In the genomic region with DNA sequence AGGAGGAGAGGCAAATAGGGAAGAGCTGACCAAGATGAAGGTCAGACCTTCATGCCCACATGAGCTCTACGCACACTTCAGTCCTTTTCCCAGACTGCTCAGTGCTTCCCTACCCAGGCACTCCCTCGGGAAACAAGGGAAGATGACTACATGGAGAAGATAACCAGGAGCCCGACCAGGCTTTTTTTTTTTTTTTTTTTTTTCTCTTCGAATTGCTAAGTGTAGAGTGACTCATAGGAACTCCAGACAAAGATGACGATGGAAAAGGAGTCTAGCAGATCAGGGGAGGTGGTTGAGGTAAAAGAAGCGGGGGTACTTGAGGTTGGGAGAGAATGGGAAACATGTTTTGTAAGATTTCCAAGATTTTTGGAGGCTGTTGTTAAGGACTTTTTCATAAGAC, we compare ENCODE assay signal across 12 cellular contexts.
DNase-seq lines count a peak whose midpoint lies in the region; TF ChIP-seq lines count a peak whose summit lies in the region.
"Had no signal": no experiment of that assay in that cellular context is flagged by ENCODE, and none has a peak within 500 bp of the region (broad histone marks: within the 10 kb centered on the region; RNA-seq: fewer than 3 reads in every experiment).

No MANE protein-coding gene starts in this region.

- no peaks in the 10 kb centered on the region for H3K36me3 Mint-ChIP-seq in endothelial cell (ENCODE audit: low read depth, unreplicated experiment)

- TF ChIP-seq POLR2A in spleen (IDR thresholded peaks at IDR 0.05) = no peak

- no peak overlapping the region for H3K27ac Mint-ChIP-seq in endothelial cell (ENCODE audit: unreplicated experiment)
- H3K27ac Mint-ChIP-seq: dendritic cell treated with granulocyte-macrophage colony-stimulating factor and Interleukin-4, amounts not matched to agents 40 ng/mL and 50 ng/mL, for 4 days had no signal

- no peaks in the 10 kb centered on the region for H3K9me3 ChIP-seq in spleen

- H3K36me3 ChIP-seq in brain microvascular endothelial cell (replicated peaks) = no peaks in the 10 kb centered on the region
- no peaks in the 10 kb centered on the region for H3K36me3 ChIP-seq in spleen

- H3K27ac ChIP-seq in brain microvascular endothelial cell (peak overlapping the region; percentile 73), spleen (no peak overlapping the region)

- H3K4me1 Mint-ChIP-seq in endothelial cell (ENCODE audit: unreplicated experiment) = no peaks in the 10 kb centered on the region

- intact Hi-C loops in spleen (cut with DNase I; ENCODE audit: low total_unique reads) = no loop called here

- in situ Hi-C loops in brain microvascular endothelial cell (cut with HindIII; ENCODE audit: low pct_ligation_motif_present, low sequenced_read_pairs) = no loop called here

- no peaks in the 10 kb centered on the region for H3K9me3 Mint-ChIP-seq in endothelial cell (ENCODE audit: unreplicated experiment)

- H3K27me3 ChIP-seq in brain microvascular endothelial cell (replicated peaks) = no peaks in the 10 kb centered on the region
- H3K27me3 ChIP-seq in spleen (replicated peaks in 1 of 7) = peaks cover 0 to 11% (median 0%) of the 10 kb centered on the region in 7 donors

- 75 to 93% (median 83%) methylated on average over 6 of the region's 6 CpGs for WGBS in spleen, 5 donors

- no peak for DNase-seq in HEK293T (ENCODE audit: extremely low spot score)
- DNase-seq in brain microvascular endothelial cell = peak; percentile 76
- peak; percentile 85 for DNase-seq in islet precursor cell
- peak; percentile 87 for DNase-seq in stromal cell of bone marrow (ENCODE audit: low read depth)
- no peak for DNase-seq in endothelial cell (ENCODE audit: low spot score)
- no peak for DNase-seq in DMS114 treated with DMSO at 0.1 percent for 48 hours (lab: John Stamatoyannopoulos, UW; ENCODE audit: unreplicated experiment)
- DNase-seq in spleen = no peak
- no peak for DNase-seq in stimulated activated CD4-positive, alpha-beta T cell treated with anti-CD3 and anti-CD28 coated beads, Interleukin-2, amount 100 ng/mL, for 48 hours
- DNase-seq: activated CD8-positive, alpha-beta memory T cell treated with anti-CD3 and anti-CD28 coated beads, Interleukin-2, amount 50 U/mL, for 48 hours; left cardiac atrium had no signal

- no peaks in the 10 kb centered on the region for H3K4me1 ChIP-seq in spleen

- POLR2A ChIA-PET in HEK293T (lab: Yijun Ruan, JAX) = no interaction called here

- no peak for TF ChIP-seq CTCF in brain microvascular endothelial cell (IDR thresholded peaks at IDR 0.05; ENCODE audit: low read depth, low read length, missing control alignments)
- TF ChIP-seq CTCF in endothelial cell (IDR thresholded peaks at IDR 0.05; ENCODE audit: unreplicated experiment) = no peak
- TF ChIP-seq CTCF in spleen (IDR thresholded peaks at IDR 0.05 in 8 of 11, conservative IDR thresholded peaks at IDR 0.05 in 3 of 11) = no peak

- CTCF ChIA-PET in HEK293T (lab: Yijun Ruan, JAX) = interaction anchor here (0.6 kb wide), 1 partner anchor 13 kb away, joined by 3 read pairs; no protein-coding TSS in a partner anchor

- H3K27me3 Mint-ChIP-seq in endothelial cell (ENCODE audit: unreplicated experiment) = no peaks in the 10 kb centered on the region
- H3K27me3 Mint-ChIP-seq: dendritic cell treated with granulocyte-macrophage colony-stimulating factor and Interleukin-4, amounts not matched to agents 40 ng/mL and 50 ng/mL, for 4 days had no signal

- no peak overlapping the region for H3K4me3 ChIP-seq in brain microvascular endothelial cell (ENCODE audit: low read depth, low read length)
- H3K4me3 ChIP-seq in spleen = no peak overlapping the region
- H3K4me3 ChIP-seq: K562 had no signal

- no peak overlapping the region for H3K4me3 Mint-ChIP-seq in endothelial cell (ENCODE audit: unreplicated experiment)
- H3K4me3 Mint-ChIP-seq: dendritic cell treated with granulocyte-macrophage colony-stimulating factor and Interleukin-4, amounts not matched to agents 40 ng/mL and 50 ng/mL, for 4 days had no signal

TF ChIP-seq in HEK293T, 16 proteins besides CTCF, POLR2A, EP300 and RAD21:
- TF ChIP-seq L3MBTL2 (conservative IDR thresholded peaks at IDR 0.05) (no peak), SP1 (IDR thresholded peaks at IDR 0.05) (no peak), FOXK2 (IDR thresholded peaks at IDR 0.05) (no peak), LEF1 (IDR thresholded peaks at IDR 0.05; ENCODE audit: borderline replicate concordance) (no peak), NFRKB (IDR thresholded peaks at IDR 0.05) (no peak), ZNF384 (IDR thresholded peaks at IDR 0.05) (peak; percentile 33; the same call in 1 of the 2 replicates), FOXA1 (IDR thresholded peaks at IDR 0.05) (no peak)

Comparison
In these comparisons a context has a peak if more than half of its experiments do, and no peak if none do; other contexts are left out.
1. DNase-seq: peak in brain microvascular endothelial cell (single experiment), islet precursor cell (single experiment) and stromal cell of bone marrow (single experiment); none in HEK293T (single experiment), endothelial cell (single experiment), DMS114 treated with DMSO at 0.1 percent for 48 hours (single experiment), spleen (single experiment) and stimulated activated CD4-positive, alpha-beta T cell treated with anti-CD3 and anti-CD28 coated beads, Interleukin-2, amount 100 ng/mL, for 48 hours (0 of 2).